9 cellular contexts compared by ENCODE assay signal in genomic region chr6:35453236-35453635, GRCh38. TPM values are rescaled to one million over a fixed set of nuclear protein-coding genes. Genes with fewer than 3 reads are reported as not detected.
DNase-seq lines count a peak whose midpoint lies in the region; ATAC-seq and TF ChIP-seq lines count a peak whose summit lies in the region.
"Had no signal": no experiment of that assay in that cellular context is flagged by ENCODE, and none has a peak within 500 bp of the region (broad histone marks: within the 10 kb centered on the region; RNA-seq: fewer than 3 reads in every experiment).

No MANE protein-coding gene starts in this region.

- CTCF ChIA-PET in activated CD4-positive, alpha-beta memory T cell treated with anti-CD3 and anti-CD28 coated beads for 36 hours (lab: Charles Lee): interaction anchor here (0.7 to 8.8 kb wide), 5 partner anchors 14 to 156 kb away, joined by 3 to 219 read pairs (median 83); partner anchors contain the start of genes DEF6, PPARD and RPL10A

- no peak for DNase-seq in activated T-cell treated with anti-CD3 and anti-CD28 coated beads, Interleukin-2, amount 50 U/mL, for 72 hours
- no peak for DNase-seq in activated T-cell treated with anti-CD3 and anti-CD28 coated beads for 4 hours
- no peak for DNase-seq in activated CD4-positive, alpha-beta memory T cell treated with anti-CD3 and anti-CD28 coated beads for 36 hours
- no peak for DNase-seq in testis
- no peak for DNase-seq in head of caudate nucleus
- no peak for DNase-seq in SIG-M5 treated with dmso at 0.1 percent for 504 hours (lab: John Stamatoyannopoulos, UW; ENCODE audit: unreplicated experiment)
- no peak for DNase-seq in activated naive CD4-positive, alpha-beta T cell treated with Interleukin-2 at 50 U/mL for 16 hours

- H3K4me3 ChIP-seq in iPS-18a (ENCODE audit: low read length) (peak overlapping the region; percentile 57), testis (peak overlapping the region; percentile 61 to 67)

- H3K27ac ChIP-seq in iPS-18a (ENCODE audit: low read length) (no peak overlapping the region), testis (no peak overlapping the region)

- H3K27me3 ChIP-seq in iPS-18a (ENCODE audit: control insufficient read depth, insufficient read depth, low read length) (peaks cover 22% of the 10 kb centered on the region), testis (no peaks in the 10 kb centered on the region)

- TF ChIP-seq CTCF in testis (IDR thresholded peaks at IDR 0.05): no peak

- peaks cover 10% of the 10 kb centered on the region for H3K27me3 Mint-ChIP-seq in activated T-cell treated with anti-CD3 and anti-CD28 coated beads, Interleukin-2, amount 50 U/mL, for 72 hours (ENCODE audit: low read depth)
- no peaks in the 10 kb centered on the region for H3K27me3 Mint-ChIP-seq in activated CD4-positive, alpha-beta memory T cell treated with anti-CD3 and anti-CD28 coated beads for 36 hours

- no peaks in the 10 kb centered on the region for H3K9me3 Mint-ChIP-seq in activated T-cell treated with anti-CD3 and anti-CD28 coated beads, Interleukin-2, amount 50 U/mL, for 72 hours
- no peaks in the 10 kb centered on the region for H3K9me3 Mint-ChIP-seq in activated CD4-positive, alpha-beta memory T cell treated with anti-CD3 and anti-CD28 coated beads for 36 hours

- peak overlapping the region; percentile 27 for H3K9ac ChIP-seq in iPS-18a (ENCODE audit: low read length)

- TF ChIP-seq POLR2A in testis (IDR thresholded peaks at IDR 0.05): no peak

- WGBS in testis, 2 donors: 8 to 11% methylated on average over 3 of the region's 3 CpGs

- H3K4me1 ChIP-seq in iPS-18a (ENCODE audit: control insufficient read depth, low read depth, low read length) (peaks cover 22% of the 10 kb centered on the region), testis (peaks cover 14% of the 10 kb centered on the region)

- peak overlapping the region; percentile 79 to 83 for H3K4me3 Mint-ChIP-seq in activated T-cell treated with anti-CD3 and anti-CD28 coated beads, Interleukin-2, amount 50 U/mL, for 72 hours
- H3K4me3 Mint-ChIP-seq in activated CD4-positive, alpha-beta memory T cell treated with anti-CD3 and anti-CD28 coated beads for 36 hours: peak overlapping the region; percentile 72

- peaks cover 51% of the 10 kb centered on the region for H3K4me1 Mint-ChIP-seq in activated T-cell treated with anti-CD3 and anti-CD28 coated beads, Interleukin-2, amount 50 U/mL, for 72 hours (ENCODE audit: low read depth)
- peaks cover 32% of the 10 kb centered on the region for H3K4me1 Mint-ChIP-seq in activated CD4-positive, alpha-beta memory T cell treated with anti-CD3 and anti-CD28 coated beads for 36 hours (ENCODE audit: low read depth)

- H3K36me3 Mint-ChIP-seq in activated T-cell treated with anti-CD3 and anti-CD28 coated beads, Interleukin-2, amount 50 U/mL, for 72 hours (ENCODE audit: insufficient read depth in 2 of 2): peaks cover 7 to 10% of the 10 kb centered on the region in 2 donors
- peaks cover 22% of the 10 kb centered on the region for H3K36me3 Mint-ChIP-seq in activated CD4-positive, alpha-beta memory T cell treated with anti-CD3 and anti-CD28 coated beads for 36 hours

- POLR2A ChIA-PET in activated CD4-positive, alpha-beta memory T cell treated with anti-CD3 and anti-CD28 coated beads for 36 hours (lab: Charles Lee): interaction anchor here (1.4 to 2.2 kb wide), 3 partner anchors 14 to 111 kb away, joined by 4 to 8 read pairs (median 4); partner anchors contain the start of gene PPARD

- H3K36me3 ChIP-seq in iPS-18a (ENCODE audit: control insufficient read depth, low read depth, low read length): peaks cover 7% of the 10 kb centered on the region
- no peaks in the 10 kb centered on the region for H3K36me3 ChIP-seq in testis (ENCODE audit: low read depth, missing control alignments)

- no peak for ATAC-seq in activated T-cell treated with anti-CD3 and anti-CD28 coated beads, Interleukin-2, amount 50 U/mL, for 72 hours (replicated peaks in 1 of 2)

- H3K9me3 ChIP-seq in iPS-18a (ENCODE audit: control insufficient read depth, low read depth, low read length): no peaks in the 10 kb centered on the region
- H3K9me3 ChIP-seq in testis: no peaks in the 10 kb centered on the region

- H3K27ac Mint-ChIP-seq in activated T-cell treated with anti-CD3 and anti-CD28 coated beads, Interleukin-2, amount 50 U/mL, for 72 hours: peak overlapping the region; percentile 73
- no peak overlapping the region for H3K27ac Mint-ChIP-seq in activated CD4-positive, alpha-beta memory T cell treated with anti-CD3 and anti-CD28 coated beads for 36 hours

- intact Hi-C loops in activated CD4-positive, alpha-beta memory T cell treated with anti-CD3 and anti-CD28 coated beads for 36 hours (cut with micrococcal nuclease): no loop called here
- intact Hi-C loops in testis (cut with DNase I; ENCODE audit: low total_unique reads): loop anchor here (5.0 kb wide), 1 partner anchor 96 kb away; no protein-coding TSS in a partner anchor
- intact Hi-C loops in head of caudate nucleus (cut with DNase I): no loop called here

RNA-seq across cellular contexts. Expression of gene FANCE, which starts 1.1 kb away (rescaled TPM):
- 10 to 100 TPM; 22.0 to 27.2 TPM for total RNA-seq in activated T-cell treated with anti-CD3 and anti-CD28 coated beads, Interleukin-2, amount 50 U/mL, for 72 hours
- 10 to 100 TPM; 18.9 to 19.2 TPM for total RNA-seq in activated CD4-positive, alpha-beta memory T cell treated with anti-CD3 and anti-CD28 coated beads for 36 hours
- total RNA-seq in testis: 10 to 100 TPM; 14.1 to 15.0 TPM
- polyA plus RNA-seq in testis (ENCODE audit: insufficient read depth, low read depth, low replicate concordance): 18.0 TPM

RNA-seq across cellular contexts. Expression of gene RPL10A, which starts 15.0 kb away (rescaled TPM):
- total RNA-seq in activated T-cell treated with anti-CD3 and anti-CD28 coated beads, Interleukin-2, amount 50 U/mL, for 72 hours: 1,000 to 10,000 TPM; 2,353 to 2,363 TPM
- total RNA-seq in activated CD4-positive, alpha-beta memory T cell treated with anti-CD3 and anti-CD28 coated beads for 36 hours: 1,000 to 10,000 TPM; 2,144 to 2,205 TPM
- 100 to 1,000 TPM; 305 to 538 TPM for total RNA-seq in testis
- 768 TPM for polyA plus RNA-seq in testis (ENCODE audit: insufficient read depth, low read depth, low replicate concordance)

RNA-seq across cellular contexts. Expression of gene TEAD3, which starts 43.6 kb away (rescaled TPM):
- 1 to 10 TPM; 1.7 to 1.9 TPM for total RNA-seq in activated T-cell treated with anti-CD3 and anti-CD28 coated beads, Interleukin-2, amount 50 U/mL, for 72 hours
- total RNA-seq in activated CD4-positive, alpha-beta memory T cell treated with anti-CD3 and anti-CD28 coated beads for 36 hours: 1 to 10 TPM; 1.8 to 2.2 TPM
- total RNA-seq in testis: 10 to 100 TPM; 10.6 to 17.8 TPM
- 16.2 TPM for polyA plus RNA-seq in testis (ENCODE audit: insufficient read depth, low read depth, low replicate concordance)

RNA-seq across cellular contexts. Expression of gene TULP1, which starts 59.5 kb away (rescaled TPM):
- not detected for total RNA-seq in activated T-cell treated with anti-CD3 and anti-CD28 coated beads, Interleukin-2, amount 50 U/mL, for 72 hours
- not detected for total RNA-seq in activated CD4-positive, alpha-beta memory T cell treated with anti-CD3 and anti-CD28 coated beads for 36 hours
- 1 to 10 TPM in 1 of 2 donors, under 1 TPM in 1; 0.87 to 2.4 TPM for total RNA-seq in testis
- 0.53 TPM for polyA plus RNA-seq in testis (ENCODE audit: insufficient read depth, low read depth, low replicate concordance)
- total RNA-seq: Daoy had no signal
